Comparison of ENCODE assay signal across 1 cellular context in genomic region chr16:48393843-48394703, GRCh38.
TF ChIP-seq lines count a peak whose summit lies in the region.

No MANE protein-coding gene starts in this region.

TF ChIP-seq in K562, 482 proteins besides CTCF, POLR2A, EP300 and RAD21 (continued from another document and continues in another):
- TF ChIP-seq ATF3 (IDR thresholded peaks at IDR 0.05), result peak; percentile 94
- TF ChIP-seq ATF3 (CRISPR knock-in tag; conservative IDR thresholded peaks at IDR 0.05), result no peak
- peak; percentile 60 for TF ChIP-seq MGA (IDR thresholded peaks at IDR 0.05)
- TF ChIP-seq IRF9 (tag; IDR thresholded peaks at IDR 0.05), result no peak
- TF ChIP-seq MYBL2 (IDR thresholded peaks at IDR 0.05; ENCODE audit: low read depth), result no peak
- no peak for TF ChIP-seq MYBL2 (CRISPR knock-in tag; IDR thresholded peaks at IDR 0.05; ENCODE audit: borderline replicate concordance)
- no peak for TF ChIP-seq ETV6 (IDR thresholded peaks at IDR 0.05; ENCODE audit: borderline replicate concordance in 1 of 2, low read depth in 2 of 2, low read length in 1 of 2)
- no peak for TF ChIP-seq ETV6 (CRISPR knock-in tag; IDR thresholded peaks at IDR 0.05; ENCODE audit: borderline replicate concordance)
- TF ChIP-seq, protein P1, sequence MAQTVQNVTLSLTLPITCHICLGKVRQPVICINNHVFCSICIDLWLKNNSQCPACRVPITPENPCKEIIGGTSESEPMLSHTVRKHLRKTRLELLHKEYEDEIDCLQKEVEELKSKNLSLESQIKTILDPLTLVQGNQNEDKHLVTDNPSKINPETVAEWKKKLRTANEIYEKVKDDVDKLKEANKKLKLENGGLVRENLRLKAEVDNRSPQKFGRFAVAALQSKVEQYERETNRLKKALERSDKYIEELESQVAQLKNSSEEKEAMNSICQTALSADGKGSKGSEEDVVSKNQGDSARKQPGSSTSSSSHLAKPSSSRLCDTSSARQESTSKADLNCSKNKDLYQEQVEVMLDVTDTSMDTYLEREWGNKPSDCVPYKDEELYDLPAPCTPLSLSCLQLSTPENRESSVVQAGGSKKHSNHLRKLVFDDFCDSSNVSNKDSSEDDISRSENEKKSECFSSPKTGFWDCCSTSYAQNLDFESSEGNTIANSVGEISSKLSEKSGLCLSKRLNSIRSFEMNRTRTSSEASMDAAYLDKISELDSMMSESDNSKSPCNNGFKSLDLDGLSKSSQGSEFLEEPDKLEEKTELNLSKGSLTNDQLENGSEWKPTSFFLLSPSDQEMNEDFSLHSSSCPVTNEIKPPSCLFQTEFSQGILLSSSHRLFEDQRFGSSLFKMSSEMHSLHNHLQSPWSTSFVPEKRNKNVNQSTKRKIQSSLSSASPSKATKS (CRISPR knock-in tag; IDR thresholded peaks at IDR 0.05), result no peak
- TF ChIP-seq HDAC8 (tag; IDR thresholded peaks at IDR 0.05), result peak; percentile 24; the same call in 1 of the 2 replicates
- TF ChIP-seq NFXL1 (CRISPR knock-in tag; IDR thresholded peaks at IDR 0.05), result no peak
- no peak for TF ChIP-seq ELF1 (tag; IDR thresholded peaks at IDR 0.05)
- peak; percentile 69 for TF ChIP-seq JUN (IDR thresholded peaks at IDR 0.05; ENCODE audit: borderline replicate concordance, low read depth, low read length)
- TF ChIP-seq JUN (CRISPR knock-in tag; IDR thresholded peaks at IDR 0.05; ENCODE audit: borderline replicate concordance), result no peak
- no peak; the same call in 1 of the 2 replicates for TF ChIP-seq CEBPG (CRISPR knock-in tag; IDR thresholded peaks at IDR 0.05)
- peak; percentile 80 to 83 for TF ChIP-seq CEBPG (tag; conservative IDR thresholded peaks at IDR 0.05 in 1 of 2, IDR thresholded peaks at IDR 0.05 in 1 of 2)
- 0 out of 4 replicates have a peak, but pooled peaks of 1 of the 2 experiments have one; percentile 10 for TF ChIP-seq NRF1 (conservative IDR thresholded peaks at IDR 0.05 in 1 of 2, IDR thresholded peaks at IDR 0.05 in 1 of 2)
- no peak for TF ChIP-seq DMBX1 (CRISPR knock-in tag; IDR thresholded peaks at IDR 0.05; ENCODE audit: borderline replicate concordance)
- TF ChIP-seq, protein P2, sequence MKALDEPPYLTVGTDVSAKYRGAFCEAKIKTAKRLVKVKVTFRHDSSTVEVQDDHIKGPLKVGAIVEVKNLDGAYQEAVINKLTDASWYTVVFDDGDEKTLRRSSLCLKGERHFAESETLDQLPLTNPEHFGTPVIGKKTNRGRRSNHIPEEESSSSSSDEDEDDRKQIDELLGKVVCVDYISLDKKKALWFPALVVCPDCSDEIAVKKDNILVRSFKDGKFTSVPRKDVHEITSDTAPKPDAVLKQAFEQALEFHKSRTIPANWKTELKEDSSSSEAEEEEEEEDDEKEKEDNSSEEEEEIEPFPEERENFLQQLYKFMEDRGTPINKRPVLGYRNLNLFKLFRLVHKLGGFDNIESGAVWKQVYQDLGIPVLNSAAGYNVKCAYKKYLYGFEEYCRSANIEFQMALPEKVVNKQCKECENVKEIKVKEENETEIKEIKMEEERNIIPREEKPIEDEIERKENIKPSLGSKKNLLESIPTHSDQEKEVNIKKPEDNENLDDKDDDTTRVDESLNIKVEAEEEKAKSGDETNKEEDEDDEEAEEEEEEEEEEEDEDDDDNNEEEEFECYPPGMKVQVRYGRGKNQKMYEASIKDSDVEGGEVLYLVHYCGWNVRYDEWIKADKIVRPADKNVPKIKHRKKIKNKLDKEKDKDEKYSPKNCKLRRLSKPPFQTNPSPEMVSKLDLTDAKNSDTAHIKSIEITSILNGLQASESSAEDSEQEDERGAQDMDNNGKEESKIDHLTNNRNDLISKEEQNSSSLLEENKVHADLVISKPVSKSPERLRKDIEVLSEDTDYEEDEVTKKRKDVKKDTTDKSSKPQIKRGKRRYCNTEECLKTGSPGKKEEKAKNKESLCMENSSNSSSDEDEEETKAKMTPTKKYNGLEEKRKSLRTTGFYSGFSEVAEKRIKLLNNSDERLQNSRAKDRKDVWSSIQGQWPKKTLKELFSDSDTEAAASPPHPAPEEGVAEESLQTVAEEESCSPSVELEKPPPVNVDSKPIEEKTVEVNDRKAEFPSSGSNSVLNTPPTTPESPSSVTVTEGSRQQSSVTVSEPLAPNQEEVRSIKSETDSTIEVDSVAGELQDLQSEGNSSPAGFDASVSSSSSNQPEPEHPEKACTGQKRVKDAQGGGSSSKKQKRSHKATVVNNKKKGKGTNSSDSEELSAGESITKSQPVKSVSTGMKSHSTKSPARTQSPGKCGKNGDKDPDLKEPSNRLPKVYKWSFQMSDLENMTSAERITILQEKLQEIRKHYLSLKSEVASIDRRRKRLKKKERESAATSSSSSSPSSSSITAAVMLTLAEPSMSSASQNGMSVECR (CRISPR knock-in tag; IDR thresholded peaks at IDR 0.05), result no peak
- TF ChIP-seq ERF (CRISPR knock-in tag; IDR thresholded peaks at IDR 0.05), result no peak
- TF ChIP-seq NFE2 (IDR thresholded peaks at IDR 0.05; ENCODE audit: low read depth), result peak; percentile 42; the same call in 1 of the 2 replicates
- no peak for TF ChIP-seq ZNF583 (CRISPR knock-in tag; IDR thresholded peaks at IDR 0.05)
- TF ChIP-seq ETV1 (tag; conservative IDR thresholded peaks at IDR 0.05; ENCODE audit: low read depth), result peak; percentile 31; the same call in 1 of the 2 replicates
- TF ChIP-seq, protein P3, sequence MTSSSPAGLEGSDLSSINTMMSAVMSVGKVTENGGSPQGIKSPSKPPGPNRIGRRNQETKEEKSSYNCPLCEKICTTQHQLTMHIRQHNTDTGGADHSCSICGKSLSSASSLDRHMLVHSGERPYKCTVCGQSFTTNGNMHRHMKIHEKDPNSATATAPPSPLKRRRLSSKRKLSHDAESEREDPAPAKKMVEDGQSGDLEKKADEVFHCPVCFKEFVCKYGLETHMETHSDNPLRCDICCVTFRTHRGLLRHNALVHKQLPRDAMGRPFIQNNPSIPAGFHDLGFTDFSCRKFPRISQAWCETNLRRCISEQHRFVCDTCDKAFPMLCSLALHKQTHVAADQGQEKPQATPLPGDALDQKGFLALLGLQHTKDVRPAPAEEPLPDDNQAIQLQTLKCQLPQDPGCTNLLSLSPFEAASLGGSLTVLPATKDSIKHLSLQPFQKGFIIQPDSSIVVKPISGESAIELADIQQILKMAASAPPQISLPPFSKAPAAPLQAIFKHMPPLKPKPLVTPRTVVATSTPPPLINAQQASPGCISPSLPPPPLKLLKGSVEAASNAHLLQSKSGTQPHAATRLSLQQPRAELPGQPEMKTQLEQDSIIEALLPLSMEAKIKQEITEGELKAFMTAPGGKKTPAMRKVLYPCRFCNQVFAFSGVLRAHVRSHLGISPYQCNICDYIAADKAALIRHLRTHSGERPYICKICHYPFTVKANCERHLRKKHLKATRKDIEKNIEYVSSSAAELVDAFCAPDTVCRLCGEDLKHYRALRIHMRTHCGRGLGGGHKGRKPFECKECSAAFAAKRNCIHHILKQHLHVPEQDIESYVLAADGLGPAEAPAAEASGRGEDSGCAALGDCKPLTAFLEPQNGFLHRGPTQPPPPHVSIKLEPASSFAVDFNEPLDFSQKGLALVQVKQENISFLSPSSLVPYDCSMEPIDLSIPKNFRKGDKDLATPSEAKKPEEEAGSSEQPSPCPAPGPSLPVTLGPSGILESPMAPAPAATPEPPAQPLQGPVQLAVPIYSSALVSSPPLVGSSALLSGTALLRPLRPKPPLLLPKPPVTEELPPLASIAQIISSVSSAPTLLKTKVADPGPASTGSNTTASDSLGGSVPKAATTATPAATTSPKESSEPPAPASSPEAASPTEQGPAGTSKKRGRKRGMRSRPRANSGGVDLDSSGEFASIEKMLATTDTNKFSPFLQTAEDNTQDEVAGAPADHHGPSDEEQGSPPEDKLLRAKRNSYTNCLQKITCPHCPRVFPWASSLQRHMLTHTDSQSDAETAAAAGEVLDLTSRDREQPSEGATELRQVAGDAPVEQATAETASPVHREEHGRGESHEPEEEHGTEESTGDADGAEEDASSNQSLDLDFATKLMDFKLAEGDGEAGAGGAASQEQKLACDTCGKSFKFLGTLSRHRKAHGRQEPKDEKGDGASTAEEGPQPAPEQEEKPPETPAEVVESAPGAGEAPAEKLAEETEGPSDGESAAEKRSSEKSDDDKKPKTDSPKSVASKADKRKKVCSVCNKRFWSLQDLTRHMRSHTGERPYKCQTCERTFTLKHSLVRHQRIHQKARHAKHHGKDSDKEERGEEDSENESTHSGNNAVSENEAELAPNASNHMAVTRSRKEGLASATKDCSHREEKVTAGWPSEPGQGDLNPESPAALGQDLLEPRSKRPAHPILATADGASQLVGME (CRISPR knock-in tag; IDR thresholded peaks at IDR 0.05), result no peak
- TF ChIP-seq ATF1 (CRISPR knock-in tag; IDR thresholded peaks at IDR 0.05), result no peak
- TF ChIP-seq ATF1 (tag; IDR thresholded peaks at IDR 0.05), result peak; percentile 87
- no peak for TF ChIP-seq PURB (CRISPR knock-in tag; IDR thresholded peaks at IDR 0.05; ENCODE audit: low read depth)
- no peak for TF ChIP-seq MAX (CRISPR knock-in tag; IDR thresholded peaks at IDR 0.05)
